12 cellular contexts compared by ENCODE assay signal in the genomic region with DNA sequence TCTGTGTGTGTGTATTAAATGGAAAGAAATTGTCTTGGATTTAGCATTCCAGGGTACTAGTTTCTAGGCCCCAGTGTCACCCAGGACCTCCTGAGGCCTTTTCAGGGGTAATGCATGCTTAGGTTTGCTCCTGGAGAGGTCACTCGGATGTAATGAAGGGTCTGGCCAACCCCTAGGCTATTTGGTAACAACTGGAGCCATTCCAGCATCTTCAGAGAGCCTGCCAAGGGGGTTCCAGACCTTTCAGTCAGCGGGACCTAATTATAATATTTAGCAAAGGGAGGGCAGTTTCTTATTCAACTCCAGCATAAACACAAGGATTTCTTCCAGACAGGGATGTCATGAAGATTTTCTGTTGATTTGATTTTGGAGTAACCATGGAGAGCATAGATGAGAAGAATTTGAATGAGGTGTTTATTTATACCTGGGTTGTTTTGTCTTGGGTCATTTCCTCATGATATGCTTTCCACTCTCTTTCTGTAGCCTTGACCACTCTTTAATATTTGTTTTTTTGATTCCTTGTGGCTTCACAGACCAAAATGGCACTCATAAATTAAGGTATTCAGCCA. TPM values are rescaled to one million over a fixed set of nuclear protein-coding genes. Genes with fewer than 3 reads are reported as not detected.
DNase-seq lines count a peak whose midpoint lies in the region; ATAC-seq and TF ChIP-seq lines count a peak whose summit lies in the region.
"Had no signal": no experiment of that assay in that cellular context is flagged by ENCODE, and none has a peak within 500 bp of the region (broad histone marks: within the 10 kb centered on the region; RNA-seq: fewer than 3 reads in every experiment).

No MANE protein-coding gene starts in this region.

- H3K27me3 ChIP-seq in body of pancreas (no peaks in the 10 kb centered on the region), gastrocnemius medialis (no peaks in the 10 kb centered on the region)

- no peak for TF ChIP-seq POLR2A in body of pancreas (IDR thresholded peaks at IDR 0.05)
- no peak for TF ChIP-seq POLR2A in gastrocnemius medialis (IDR thresholded peaks at IDR 0.05)

- intact Hi-C loops in body of pancreas (cut with DNase I), result no loop called here
- intact Hi-C loops in gastrocnemius medialis (cut with DNase I; ENCODE audit: low total_unique reads), result no loop called here

- H3K4me1 ChIP-seq in body of pancreas (peaks cover 38% of the 10 kb centered on the region), gastrocnemius medialis (peaks cover 48 to 54% of the 10 kb centered on the region in 2 donors)

- no peak for ATAC-seq in body of pancreas
- ATAC-seq in gastrocnemius medialis, result no peak
- no peak for ATAC-seq in HG02610 (IDR thresholded peaks at IDR 0.05; ENCODE audit: unreplicated experiment)

- WGBS in body of pancreas, 2 donors, result 6 to 48% methylated on average over 2 of the region's 2 CpGs

- H3K9me3 ChIP-seq in body of pancreas (no peaks in the 10 kb centered on the region), gastrocnemius medialis (no peaks in the 10 kb centered on the region)

- H3K4me3 ChIP-seq in body of pancreas (no peak overlapping the region), gastrocnemius medialis (no peak overlapping the region)

- TF ChIP-seq CTCF in body of pancreas (IDR thresholded peaks at IDR 0.05) (no peak), gastrocnemius medialis (IDR thresholded peaks at IDR 0.05 in 4 of 5, conservative IDR thresholded peaks at IDR 0.05 in 1 of 5) (no peak)

- DNase-seq in ELF-1 (ENCODE audit: low read depth, low spot score), result peak; percentile 61
- no peak for DNase-seq in body of pancreas
- peak; percentile 3 for DNase-seq in inferior parietal cortex (ENCODE audit: extremely low spot score)
- DNase-seq in gastrocnemius medialis, result no peak
- no peak for DNase-seq in NOMO-1 treated with dmso at 0.1 percent for 144 hours (lab: John Stamatoyannopoulos, UW; ENCODE audit: unreplicated experiment)
- no peak for DNase-seq in T1000 (lab: John Stamatoyannopoulos, UW)
- no peak for DNase-seq in NCI-H774 (lab: John Stamatoyannopoulos, UW)
- DNase-seq: amniotic stem cell, occipital lobe had no signal

- H3K27ac ChIP-seq in body of pancreas, result peak overlapping the region; percentile 13 to 61 (median 44)
- H3K27ac ChIP-seq in gastrocnemius medialis, result peak overlapping the region; percentile 80 to 86 (median 84)

- in situ Hi-C loops in gastrocnemius medialis (cut with MboI; ENCODE audit: low sequenced_read_pairs in 4 of 4), result no loop called here

- H3K36me3 ChIP-seq in body of pancreas (replicated peaks in 1 of 2; ENCODE audit: insufficient read depth in 1 of 2, low read depth in 2 of 2) (no peaks in the 10 kb centered on the region), gastrocnemius medialis (no peaks in the 10 kb centered on the region)

RNA-seq across cellular contexts. Expression of gene KAT2B, which starts 17.4 kb away (rescaled TPM):
- total RNA-seq in body of pancreas (10 to 100 TPM; 14.5 to 25.2 TPM), gastrocnemius medialis (10 to 100 TPM; 39.4 to 87.3 (median 61.1) TPM)

RNA-seq across cellular contexts. Expression of gene PP2D1, which starts 45.6 kb away (rescaled TPM):
- not detected for total RNA-seq in body of pancreas
- not detected for total RNA-seq in gastrocnemius medialis
- total RNA-seq: activated CD8-positive, alpha-beta memory T cell treated with anti-CD3 and anti-CD28 coated beads, Interleukin-2, amount 10 ng/mL, durations not matched to agents 7 days and 5 days; HT-29; occipital lobe had no signal

Comparison
In these comparisons a context has a peak if more than half of its experiments do, and no peak if none do; other contexts are left out.
1. DNase-seq: peak in ELF-1 (single experiment) and inferior parietal cortex (single experiment); none in body of pancreas (0 of 4), gastrocnemius medialis (0 of 2), NOMO-1 treated with dmso at 0.1 percent for 144 hours (single experiment), T1000 (single experiment) and NCI-H774 (single experiment).